Comparison of ENCODE assay signal across 20 cellular contexts in the genomic region with DNA sequence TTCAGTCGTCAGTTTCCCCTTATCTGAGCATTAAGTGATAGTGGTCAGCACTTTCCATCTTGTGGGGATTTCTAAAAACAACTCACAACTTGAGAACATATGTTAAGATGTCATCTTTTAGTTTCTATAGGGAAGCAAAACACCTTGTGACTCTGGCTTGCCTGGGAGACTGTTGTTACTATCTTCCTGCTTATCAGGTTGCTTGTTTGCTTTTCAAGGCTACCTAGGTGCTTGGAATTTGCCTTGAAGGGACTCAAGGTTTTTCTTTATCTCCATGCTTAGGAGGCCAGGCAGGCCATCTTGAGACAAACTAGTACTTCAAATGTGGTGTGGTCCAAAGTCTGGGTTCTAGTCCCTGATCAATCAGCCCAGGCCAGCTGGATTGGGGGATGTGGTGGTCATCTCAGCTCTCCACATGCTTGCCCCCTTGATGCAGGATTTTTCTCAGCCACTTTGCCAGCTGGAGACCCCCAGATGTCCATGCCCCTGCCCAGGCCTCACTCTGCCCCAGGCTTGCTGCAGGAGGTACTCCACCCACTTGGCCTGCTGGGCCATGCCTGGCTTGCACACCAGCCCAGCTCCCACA.
"Had no signal": no experiment of that assay in that cellular context is flagged by ENCODE, and none has a peak within 500 bp of the region (broad histone marks: within the 10 kb centered on the region; RNA-seq: fewer than 3 reads in every experiment).

No MANE protein-coding gene starts in this region.

- ATAC-seq: activated CD4-positive, CD25-positive, alpha-beta regulatory T cell treated with anti-CD3 and anti-CD28 coated beads, Interleukin-2, amount 50 U/mL, for 24 hours; heart left ventricle; lower lobe of right lung; natural killer cell; stimulated activated naive CD8-positive, alpha-beta T cell treated with anti-CD3 and anti-CD28 coated beads, Interleukin-15, Interleukin-2, amounts not matched to agents 100 U/mL and 50 U/mL, for 24 hours; T-cell had no signal

- H3K9me3 Mint-ChIP-seq: T-helper 2 cell treated with Interferon-gamma antibody and Interleukin-4, amounts not matched to agents 5 μg/mL and 100 μg/mL, for 36 hours had no signal

- H3K4me1 Mint-ChIP-seq: activated CD4-positive, alpha-beta T cell treated with anti-CD3 and anti-CD28 coated beads, Interleukin-2, amount 10 ng/mL, durations not matched to agents 7 days and 5 days; natural killer cell; T-cell had no signal

- H3K27ac ChIP-seq: adrenal gland, breast epithelium, colonic mucosa, heart left ventricle, lower lobe of right lung, prostate gland, thyroid gland, VCaP had no signal

- H3K4me3 Mint-ChIP-seq: activated CD4-positive, alpha-beta T cell treated with anti-CD3 and anti-CD28 coated beads, Interleukin-2, amount 10 ng/mL, durations not matched to agents 7 days and 5 days; activated naive CD8-positive, alpha-beta T cell; mesothelial cell of epicardium; natural killer cell; T-cell; T-helper 2 cell treated with Interferon-gamma antibody and Interleukin-4, amounts not matched to agents 5 μg/mL and 100 μg/mL, for 36 hours had no signal

- H3K4me3 ChIP-seq: adrenal gland, breast epithelium, colonic mucosa, heart left ventricle, lower lobe of right lung, prostate gland, thyroid gland had no signal

- H3K36me3 Mint-ChIP-seq: activated naive CD8-positive, alpha-beta T cell; mesothelial cell of epicardium; natural killer cell; T-cell had no signal

- H3K36me3 ChIP-seq: adrenal gland, breast epithelium, colonic mucosa, heart left ventricle, lower lobe of right lung, prostate gland, thyroid gland had no signal

- H3K27me3 Mint-ChIP-seq: activated CD4-positive, alpha-beta T cell treated with anti-CD3 and anti-CD28 coated beads, Interleukin-2, amount 10 ng/mL, durations not matched to agents 7 days and 5 days; T-cell had no signal

- H3K4me1 ChIP-seq: adrenal gland, breast epithelium, colonic mucosa, heart left ventricle, lower lobe of right lung, prostate gland, thyroid gland had no signal

- H3K9me3 ChIP-seq: adrenal gland, colonic mucosa, prostate gland, thyroid gland had no signal

- DNase-seq: activated CD4-positive, alpha-beta T cell treated with anti-CD3 and anti-CD28 coated beads, Interleukin-2, amount 10 ng/mL, durations not matched to agents 7 days and 5 days; activated T-cell treated with anti-CD3 and anti-CD28 coated beads, Interleukin-2, amount 50 U/mL, for 1 hour; adrenal gland; colonic mucosa; heart left ventricle; kidney; lower lobe of right lung; natural killer cell; stimulated activated CD4-positive, alpha-beta T cell treated with anti-CD3 and anti-CD28 coated beads, Interleukin-4, amount 100 ng/mL, for 4 hours; stimulated activated naive CD8-positive, alpha-beta T cell treated with anti-CD3 and anti-CD28 coated beads, Interleukin-15, Interleukin-2, amounts not matched to agents 100 U/mL and 50 U/mL, for 24 hours; substantia nigra; T-cell; thyroid gland had no signal

- H3K27ac Mint-ChIP-seq: activated CD4-positive, alpha-beta T cell treated with anti-CD3 and anti-CD28 coated beads, Interleukin-2, amount 10 ng/mL, durations not matched to agents 7 days and 5 days; activated naive CD8-positive, alpha-beta T cell; mesothelial cell of epicardium; natural killer cell; T-cell; T-helper 2 cell treated with Interferon-gamma antibody and Interleukin-4, amounts not matched to agents 5 μg/mL and 100 μg/mL, for 36 hours had no signal

- H3K27me3 ChIP-seq: adrenal gland, breast epithelium, colonic mucosa, thyroid gland had no signal

- FAIRE-seq: kidney had no signal
